21 cellular contexts compared by ENCODE assay signal in the genomic region with DNA sequence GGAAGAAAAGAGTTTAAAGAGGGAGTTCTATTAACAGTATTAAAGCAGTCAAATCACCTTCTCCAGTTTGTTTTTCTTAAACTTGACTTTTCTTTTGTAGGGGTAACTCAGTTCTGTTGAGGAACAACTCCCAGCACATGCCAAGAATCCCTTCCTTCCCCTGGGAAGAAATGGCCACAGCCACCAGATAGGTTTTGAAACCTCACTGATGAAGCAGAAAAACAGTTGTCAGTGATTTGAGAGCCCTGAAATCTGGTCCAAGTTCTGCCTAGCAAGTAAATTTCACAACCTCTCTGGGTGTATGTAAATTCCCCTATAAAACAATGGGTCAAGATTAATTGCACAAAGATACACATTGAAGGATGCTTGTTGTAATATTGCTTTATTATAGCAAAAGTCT.
A peak's percentile ranks its signal among the peaks of the same experiment; 100 is the strongest.
DNase-seq lines count a peak whose midpoint lies in the region; ATAC-seq and TF ChIP-seq lines count a peak whose summit lies in the region.
"Had no signal": no experiment of that assay in that cellular context is flagged by ENCODE, and none has a peak within 500 bp of the region (broad histone marks: within the 10 kb centered on the region; RNA-seq: fewer than 3 reads in every experiment).

No MANE protein-coding gene starts in this region.

- H3K27me3 ChIP-seq in adipocyte (replicated peaks; ENCODE audit: control insufficient read depth, insufficient read depth, low read length) (no peaks in the 10 kb centered on the region), gastrocnemius medialis (no peaks in the 10 kb centered on the region)
- H3K27me3 ChIP-seq: MG63 had no signal

- ATAC-seq in gastrocnemius medialis (peak; percentile 37 to 76), GM19463 (IDR thresholded peaks at IDR 0.05; ENCODE audit: unreplicated experiment) (no peak)
- ATAC-seq: A549, Right ventricle myocardium inferior had no signal

- H3K36me3 ChIP-seq in adipocyte (ENCODE audit: control insufficient read depth, insufficient read depth, low read length, severe bottlenecking) (no peaks in the 10 kb centered on the region), gastrocnemius medialis (no peaks in the 10 kb centered on the region)
- H3K36me3 ChIP-seq: MG63 had no signal

- TF ChIP-seq CTCF in AG10803 (conservative IDR thresholded peaks at IDR 0.05; ENCODE audit: low read length) (no peak), gastrocnemius medialis (IDR thresholded peaks at IDR 0.05 in 4 of 5, conservative IDR thresholded peaks at IDR 0.05 in 1 of 5) (no peak)

- H3K4me3 ChIP-seq in AG10803 (ENCODE audit: low read length) (no peak overlapping the region), adipocyte (ENCODE audit: low read length) (no peak overlapping the region), gastrocnemius medialis (no peak overlapping the region)
- H3K4me3 ChIP-seq: A549, MG63 had no signal

- peak overlapping the region; percentile 46 to 73 (median 63) for H3K27ac ChIP-seq in gastrocnemius medialis
- H3K27ac ChIP-seq: A549 had no signal

- intact Hi-C loops in gastrocnemius medialis (cut with DNase I; ENCODE audit: low total_unique reads): loop anchor here (5.0 to 10.0 kb wide), 6 partner anchors 150 to 552 kb away; no protein-coding TSS in a partner anchor

- DNase-seq in AG10803 (ENCODE audit: low read depth) (peak; percentile 6), adipocyte (ENCODE audit: low read depth) (no peak), fibroblast of the conjunctiva (ENCODE audit: low read depth) (peak; percentile 9), gastrocnemius medialis (peak; percentile 12 to 60), amniotic stem cell (lab: John Stamatoyannopoulos, UW) (no peak), SHP77 (lab: John Stamatoyannopoulos, UW) (no peak)
- DNase-seq: CD4-positive, CD25-positive, alpha-beta regulatory T cell; DMS79; H7; Karpas-422; MG63; NCI-H1417; NCI-H1694 treated with DMSO at 0.1 percent for 48 hours; NCI-H2081 treated with DMSO at 0.1 percent for 48 hours; NCI-H2171 treated with DMSO at 0.1 percent for 48 hours; NCI-H524 treated with DMSO at 0.1 percent for 48 hours; NCI-H82; OCI-M1 had no signal

- in situ Hi-C loops in gastrocnemius medialis (cut with MboI; ENCODE audit: low sequenced_read_pairs in 4 of 4): loop anchor here in 2 of 4 donors (25.0 kb wide), 2 partner anchors 480 to 1055 kb away; no protein-coding TSS in a partner anchor

- H3K9me3 ChIP-seq in adipocyte (ENCODE audit: control insufficient read depth, low read length) (no peaks in the 10 kb centered on the region), gastrocnemius medialis (no peaks in the 10 kb centered on the region)
- H3K9me3 ChIP-seq: A549, MG63 had no signal

- peak overlapping the region; percentile 65 for H3K9ac ChIP-seq in adipocyte (ENCODE audit: low read length)

- H3K4me1 ChIP-seq in adipocyte (ENCODE audit: control insufficient read depth, insufficient read depth, low read length): peaks cover 11% of the 10 kb centered on the region
- H3K4me1 ChIP-seq in gastrocnemius medialis: peaks cover 10 to 13% of the 10 kb centered on the region in 2 donors
- H3K4me1 ChIP-seq: A549 had no signal

- no peak for TF ChIP-seq POLR2A in gastrocnemius medialis (IDR thresholded peaks at IDR 0.05)

Comparison
In these comparisons a context has a peak if more than half of its experiments do, and no peak if none do; other contexts are left out.
1. DNase-seq: peak in AG10803 (single experiment), fibroblast of the conjunctiva (single experiment) and gastrocnemius medialis (2 of 2); none in adipocyte (single experiment), amniotic stem cell (single experiment) and SHP77 (0 of 2).